In the genomic region with DNA sequence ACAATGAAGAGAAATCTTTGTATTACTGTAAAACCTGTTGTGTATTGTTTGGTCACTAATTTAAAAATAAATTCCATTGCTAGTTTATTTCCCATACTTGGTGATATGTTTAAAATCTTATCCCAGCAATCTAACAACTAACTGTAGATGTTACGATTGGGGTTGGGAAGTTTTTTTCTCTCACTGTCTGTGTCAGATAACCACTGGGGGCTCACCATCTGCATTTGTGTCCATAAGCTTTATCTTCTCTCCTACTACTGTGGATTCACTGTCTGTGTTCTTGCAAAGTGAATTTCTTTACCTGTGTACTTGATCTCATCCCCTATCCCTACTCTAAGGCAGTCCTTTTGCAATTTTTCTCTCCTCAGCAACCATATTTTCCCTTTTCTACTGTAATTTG, we compare ENCODE assay signal across 17 cellular contexts.
"Had no signal": no experiment of that assay in that cellular context is flagged by ENCODE, and none has a peak within 500 bp of the region (broad histone marks: within the 10 kb centered on the region; RNA-seq: fewer than 3 reads in every experiment).

No MANE protein-coding gene starts in this region.

- ATAC-seq: activated CD8-positive, alpha-beta T cell treated with anti-CD3 and anti-CD28 coated beads, Interleukin-2, amount 10 ng/mL, durations not matched to agents 7 days and 5 days; heart right ventricle; left lobe of liver; pancreas had no signal

- H3K27me3 ChIP-seq: ascending aorta, heart right ventricle, neural progenitor cell, pancreas, stomach had no signal

- H3K27ac ChIP-seq: ascending aorta, neural progenitor cell, pancreas, stomach, thoracic aorta had no signal

- H3K4me1 ChIP-seq: ascending aorta, neural progenitor cell had no signal

- H2AFZ ChIP-seq: neural progenitor cell had no signal

- H3K4me2 ChIP-seq: neural progenitor cell had no signal

- H3K4me3 ChIP-seq: ascending aorta, heart right ventricle, neural progenitor cell, pancreas, stomach, thoracic aorta had no signal

- DNase-seq: activated CD4-positive, alpha-beta T cell treated with anti-CD3 and anti-CD28 coated beads for 4 hours; activated CD8-positive, alpha-beta memory T cell treated with anti-CD3 and anti-CD28 coated beads, Interleukin-2, amount 50 U/mL, for 48 hours; activated CD8-positive, alpha-beta T cell treated with anti-CD3 and anti-CD28 coated beads, Interleukin-2, amount 10 ng/mL, durations not matched to agents 7 days and 5 days; foreskin melanocyte; heart right ventricle; islet precursor cell; pancreas; stimulated activated CD4-positive, alpha-beta T cell treated with anti-CD3 and anti-CD28 coated beads, Interleukin-4, amount 100 ng/mL, for 1 hour; stimulated activated CD8-positive, alpha-beta memory T cell treated with anti-CD3 and anti-CD28 coated beads, Interleukin-4, amount 100 ng/mL, for 48 hours; stomach; SW 1271 had no signal

- H3K4me1 Mint-ChIP-seq: neural progenitor cell had no signal

- H3K9ac ChIP-seq: neural progenitor cell had no signal

- H3K9me3 ChIP-seq: ascending aorta, heart right ventricle, pancreas, stomach, thoracic aorta had no signal

- H3K36me3 ChIP-seq: ascending aorta, heart right ventricle, neural progenitor cell, pancreas, stomach, thoracic aorta had no signal

- H3K27ac Mint-ChIP-seq: activated CD8-positive, alpha-beta T cell treated with anti-CD3 and anti-CD28 coated beads, Interleukin-2, amount 10 ng/mL, durations not matched to agents 7 days and 5 days; activated T-helper 2 cell treated with anti-CD3 and anti-CD28 coated beads, Interferon-gamma antibody, Interleukin-2, Interleukin-4, amounts not matched to agents 10 μg/mL and 5 μg/mL and 100 μg/mL, durations not matched to agents 14 hours and 24 hours and 36 hours; neural progenitor cell; T-helper 2 cell treated with Interferon-gamma antibody and Interleukin-4, amounts not matched to agents 5 μg/mL and 100 μg/mL, for 36 hours had no signal

- H3K4me3 Mint-ChIP-seq: activated CD8-positive, alpha-beta T cell treated with anti-CD3 and anti-CD28 coated beads, Interleukin-2, amount 10 ng/mL, durations not matched to agents 7 days and 5 days; neural progenitor cell; T-helper 2 cell treated with Interferon-gamma antibody and Interleukin-4, amounts not matched to agents 5 μg/mL and 100 μg/mL, for 36 hours had no signal
